29 cellular contexts compared by ENCODE assay signal in the genomic region with DNA sequence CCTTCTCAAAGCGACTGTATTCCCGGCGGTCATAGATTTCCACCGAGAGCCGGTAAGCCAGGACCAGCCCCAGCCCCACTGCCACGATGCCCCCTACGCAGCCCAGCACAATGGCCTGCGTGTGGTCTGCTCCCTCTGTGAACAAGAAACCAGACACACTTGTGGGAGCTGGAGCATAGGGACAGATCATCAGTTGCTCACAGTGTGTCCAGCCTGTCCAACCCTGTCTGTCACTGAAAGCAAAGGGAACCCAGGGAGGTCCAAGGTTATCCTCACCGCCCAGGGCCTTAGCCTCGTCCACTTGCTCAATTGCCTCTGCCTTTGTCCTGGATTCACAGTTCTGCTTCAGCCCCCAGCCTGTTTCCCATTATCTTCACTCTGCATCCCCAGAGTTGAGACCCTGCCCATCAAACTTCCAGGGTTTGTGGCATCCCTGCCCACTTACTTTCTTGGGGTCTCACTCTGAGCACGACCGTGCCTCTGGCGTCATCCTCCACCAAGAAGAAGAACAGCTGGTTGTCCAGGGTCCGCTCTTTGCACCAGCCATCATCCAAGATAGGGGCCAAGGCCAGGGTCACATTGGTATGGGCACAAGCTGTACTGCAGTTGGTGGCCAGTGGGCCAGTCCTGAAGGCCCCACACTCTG. TPM values are rescaled to one million over a fixed set of nuclear protein-coding genes. Genes with fewer than 3 reads are reported as not detected.
A peak's percentile ranks its signal among the peaks of the same experiment; 100 is the strongest.
DNase-seq lines count a peak whose midpoint lies in the region; TF ChIP-seq lines count a peak whose summit lies in the region.
"Had no signal": no experiment of that assay in that cellular context is flagged by ENCODE, and none has a peak within 500 bp of the region (broad histone marks: within the 10 kb centered on the region; RNA-seq: fewer than 3 reads in every experiment).

No MANE protein-coding gene starts in this region.

- H3F3A ChIP-seq in MM.1S (ENCODE audit: insufficient read depth, low read length) (peaks cover 99% of the 10 kb centered on the region), neural progenitor cell (ENCODE audit: low read depth) (peaks cover 14% of the 10 kb centered on the region)

- H3K27me3 Mint-ChIP-seq in activated naive CD4-positive, alpha-beta T cell treated with anti-CD3 and anti-CD28 coated beads for 36 hours (ENCODE audit: low read depth), result no peaks in the 10 kb centered on the region
- H3K27me3 Mint-ChIP-seq in neural progenitor cell (ENCODE audit: insufficient read depth, low read depth), result peaks cover 18% of the 10 kb centered on the region
- H3K27me3 Mint-ChIP-seq: central memory CD8-positive, alpha-beta T cell had no signal

- H3K9me3 Mint-ChIP-seq in activated naive CD4-positive, alpha-beta T cell treated with anti-CD3 and anti-CD28 coated beads for 36 hours, result no peaks in the 10 kb centered on the region
- H3K9me3 Mint-ChIP-seq in neural progenitor cell, result no peaks in the 10 kb centered on the region
- H3K9me3 Mint-ChIP-seq: central memory CD8-positive, alpha-beta T cell had no signal

- H3K4me1 Mint-ChIP-seq in activated naive CD4-positive, alpha-beta T cell treated with anti-CD3 and anti-CD28 coated beads for 36 hours (ENCODE audit: low read depth), result peaks cover 14% of the 10 kb centered on the region
- H3K4me1 Mint-ChIP-seq in neural progenitor cell, result no peaks in the 10 kb centered on the region

- H3K36me3 ChIP-seq in MM.1S (replicated peaks; ENCODE audit: insufficient read depth, low read length) (peaks cover 50% of the 10 kb centered on the region), neural progenitor cell (no peaks in the 10 kb centered on the region)

- CTCF ChIA-PET in activated naive CD4-positive, alpha-beta T cell treated with anti-CD3 and anti-CD28 coated beads for 36 hours (lab: Charles Lee), result interaction anchor here (1.2 kb wide), 1 partner anchor 32 kb away, joined by 3 read pairs; no protein-coding TSS in a partner anchor

- H3K36me3 Mint-ChIP-seq in activated naive CD4-positive, alpha-beta T cell treated with anti-CD3 and anti-CD28 coated beads for 36 hours (ENCODE audit: low read depth), result peaks cover 19% of the 10 kb centered on the region
- H3K36me3 Mint-ChIP-seq in neural progenitor cell, result peaks cover 16% of the 10 kb centered on the region

- H3K9ac ChIP-seq in MM.1S (ENCODE audit: low read length), result peak overlapping the region; percentile 6; the same call in 1 of the 2 replicates
- H3K9ac ChIP-seq in neural progenitor cell, result no peak overlapping the region

- H3K9me2 ChIP-seq in MM.1S (replicated peaks; ENCODE audit: insufficient read depth, low read length), result no peaks in the 10 kb centered on the region

- H2AFZ ChIP-seq in MM.1S (ENCODE audit: low read length), result no peak overlapping the region
- no peak overlapping the region for H2AFZ ChIP-seq in neural progenitor cell (replicated peaks)

- H3K4me3 ChIP-seq in MM.1S (ENCODE audit: low read length) (no peak overlapping the region), coronary artery (no peak overlapping the region), neural progenitor cell (no peak overlapping the region)
- H3K4me3 ChIP-seq: dorsolateral prefrontal cortex, Peyer's patch, SJSA1, smooth muscle cell, suprapubic skin had no signal

- H3K4me2 ChIP-seq in MM.1S (ENCODE audit: low read depth, low read length) (no peak overlapping the region), neural progenitor cell (no peak overlapping the region)
- H3K4me2 ChIP-seq: smooth muscle cell had no signal

- H4K20me1 ChIP-seq in MM.1S (ENCODE audit: insufficient read depth, low read length), result peaks cover 64% of the 10 kb centered on the region
- H4K20me1 ChIP-seq in neural progenitor cell (ENCODE audit: low read depth), result peaks cover 21% of the 10 kb centered on the region

- H3K4me3 Mint-ChIP-seq in activated naive CD4-positive, alpha-beta T cell treated with anti-CD3 and anti-CD28 coated beads for 36 hours, result no peak overlapping the region
- peak overlapping the region; percentile 9 for H3K4me3 Mint-ChIP-seq in neural progenitor cell
- H3K4me3 Mint-ChIP-seq: central memory CD8-positive, alpha-beta T cell had no signal

- H3K27ac Mint-ChIP-seq in activated naive CD4-positive, alpha-beta T cell treated with anti-CD3 and anti-CD28 coated beads for 36 hours, result peak overlapping the region; percentile 13
- H3K27ac Mint-ChIP-seq in neural progenitor cell, result no peak overlapping the region

- intact Hi-C loops in activated naive CD4-positive, alpha-beta T cell treated with anti-CD3 and anti-CD28 coated beads for 36 hours (cut with micrococcal nuclease), result no loop called here

- H3K27me3 ChIP-seq in MM.1S (replicated peaks; ENCODE audit: insufficient read depth, low read length), result no peaks in the 10 kb centered on the region
- H3K27me3 ChIP-seq in neural progenitor cell, result peaks cover 38% of the 10 kb centered on the region
- H3K27me3 ChIP-seq: dorsolateral prefrontal cortex, Peyer's patch, SJSA1, suprapubic skin had no signal

- H3K9me3 ChIP-seq in MM.1S (replicated peaks; ENCODE audit: insufficient read depth, low read length), result no peaks in the 10 kb centered on the region
- H3K9me3 ChIP-seq in neural progenitor cell (ENCODE audit: low read depth), result no peaks in the 10 kb centered on the region
- H3K9me3 ChIP-seq: Caco-2, Peyer's patch, SJSA1, suprapubic skin had no signal

- H3K4me1 ChIP-seq in MM.1S (ENCODE audit: low read length), result peaks cover 36% of the 10 kb centered on the region
- no peaks in the 10 kb centered on the region for H3K4me1 ChIP-seq in neural progenitor cell
- H3K4me1 ChIP-seq: Caco-2, SJSA1 had no signal

- H3K27ac ChIP-seq in MM.1S (ENCODE audit: low read length) (peak overlapping the region; percentile 60; the same call in 1 of the 2 replicates), coronary artery (no peak overlapping the region), neural progenitor cell (no peak overlapping the region)
- H3K27ac ChIP-seq: Peyer's patch, SJSA1, suprapubic skin had no signal

- peaks cover 43% of the 10 kb centered on the region for H3K79me2 ChIP-seq in MM.1S (ENCODE audit: low read length)
- H3K79me2 ChIP-seq in neural progenitor cell (ENCODE audit: low read depth), result no peaks in the 10 kb centered on the region

- DNase-seq in activated naive CD4-positive, alpha-beta T cell treated with anti-CD3 and anti-CD28 coated beads for 36 hours, result no peak
- no peak for DNase-seq in activated naive CD4-positive, alpha-beta T cell treated with Interleukin-2 at 50 U/mL for 16 hours
- peak; percentile 23 for DNase-seq in MM.1S
- DNase-seq in coronary artery (ENCODE audit: low spot score), result peak; percentile 66
- no peak for DNase-seq in neural progenitor cell (ENCODE audit: low spot score)
- no peak for DNase-seq in NCI-H2196 (lab: John Stamatoyannopoulos, UW; ENCODE audit: unreplicated experiment)
- no peak for DNase-seq in EL
- DNase-seq: ACHN; activated CD4-positive, alpha-beta T cell treated with anti-CD3 and anti-CD28 coated beads, Interleukin-2, amount 50 U/mL, for 1 hour; activated CD8-positive, alpha-beta memory T cell treated with anti-CD3 and anti-CD28 coated beads, Interleukin-2, amount 50 U/mL, for 48 hours; C1 segment of cervical spinal cord; Caco-2; DMS79 treated with DMSO at 0.1 percent for 48 hours; dorsolateral prefrontal cortex; kidney glomerular epithelial cell; MV-4-11; NCI-H146; NCI-H2171; NCI-H524; retina; stimulated activated CD4-positive, alpha-beta T cell treated with anti-CD3 and anti-CD28 coated beads, Interleukin-2, amount 100 ng/mL, for 24 hours; T-helper 1 cell had no signal

- TF ChIP-seq CTCF in MM.1S (IDR thresholded peaks at IDR 0.05; ENCODE audit: low read length) (no peak), coronary artery (IDR thresholded peaks at IDR 0.05) (no peak), neural progenitor cell (IDR thresholded peaks at IDR 0.05) (no peak)

RNA-seq across cellular contexts. Expression of a gene that starts 11.3 kb away (rescaled TPM):
- 10 to 100 TPM; 31.5 to 32.3 TPM for total RNA-seq in activated naive CD4-positive, alpha-beta T cell treated with anti-CD3 and anti-CD28 coated beads for 36 hours
- 26.9 and 33.0 TPM in 2 replicates for total RNA-seq in neural progenitor cell (ENCODE audit: low replicate concordance)

RNA-seq across cellular contexts. Expression of a gene that starts 11.5 kb away (rescaled TPM):
- 10 to 100 TPM; 40.4 to 42.0 TPM for total RNA-seq in activated naive CD4-positive, alpha-beta T cell treated with anti-CD3 and anti-CD28 coated beads for 36 hours
- 38.4 and 40.4 TPM in 2 replicates for total RNA-seq in neural progenitor cell (ENCODE audit: low replicate concordance)

RNA-seq across cellular contexts. Expression of a gene that starts 15.0 kb away (rescaled TPM):
- total RNA-seq in activated naive CD4-positive, alpha-beta T cell treated with anti-CD3 and anti-CD28 coated beads for 36 hours, result 10 to 100 TPM; 32.3 to 32.5 TPM
- total RNA-seq in neural progenitor cell (ENCODE audit: low replicate concordance), result 0.43 TPM in 1 of 2 replicates, not detected in the other
- total RNA-seq: HT1080, lung microvascular endothelial cell had no signal

RNA-seq across cellular contexts. Expression of a gene that starts 40.0 kb away (rescaled TPM):
- 1 to 10 TPM; 4.0 to 4.6 TPM for total RNA-seq in activated naive CD4-positive, alpha-beta T cell treated with anti-CD3 and anti-CD28 coated beads for 36 hours
- total RNA-seq in neural progenitor cell (ENCODE audit: low replicate concordance), result 17.0 and 30.9 TPM in 2 replicates

Comparison
In these comparisons a context has a peak if more than half of its experiments do, and no peak if none do; other contexts are left out.
1. DNase-seq: peak in MM.1S (single experiment) and coronary artery (single experiment); none in activated naive CD4-positive, alpha-beta T cell treated with anti-CD3 and anti-CD28 coated beads for 36 hours (single experiment), activated naive CD4-positive, alpha-beta T cell treated with Interleukin-2 at 50 U/mL for 16 hours (single experiment), neural progenitor cell (single experiment), NCI-H2196 (single experiment) and EL (single experiment).
2. RNA of a gene that starts 15.0 kb away (total RNA-seq): 32.3 to 32.5 TPM in activated naive CD4-positive, alpha-beta T cell treated with anti-CD3 and anti-CD28 coated beads for 36 hours; 0.43 TPM in neural progenitor cell; every median in the first group is over 10 times any median in the second.